Comparison of ENCODE assay signal across 28 cellular contexts in the genomic region with DNA sequence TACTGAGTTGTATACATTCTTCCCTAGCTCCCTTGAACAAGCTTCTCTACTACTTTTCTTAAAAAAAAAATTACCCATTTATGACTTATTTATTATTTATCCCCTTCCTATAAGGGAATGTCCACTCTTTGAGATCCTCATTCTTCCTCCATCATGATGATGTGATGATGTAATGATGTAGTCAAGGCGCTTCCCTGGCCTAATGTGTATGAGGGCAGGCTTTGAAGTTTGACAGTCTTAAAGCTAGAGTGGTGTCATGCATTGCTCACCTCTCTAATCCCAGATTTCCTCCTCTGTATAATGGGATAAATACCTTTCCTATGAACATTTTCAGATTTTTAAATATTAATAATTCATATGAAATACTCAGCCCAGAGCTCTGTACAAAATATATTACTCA.
"Had no signal": no experiment of that assay in that cellular context is flagged by ENCODE, and none has a peak within 500 bp of the region (broad histone marks: within the 10 kb centered on the region; RNA-seq: fewer than 3 reads in every experiment).

No MANE protein-coding gene starts in this region.

- H3K4me3 ChIP-seq: coronary artery, esophagus squamous epithelium, heart left ventricle had no signal

- DNase-seq: activated B cell treated with CpG ODN at 0.5 μM for 24 hours; activated CD4-positive, alpha-beta T cell treated with anti-CD3 and anti-CD28 coated beads for 48 hours; activated CD4-positive, alpha-beta T cell treated with anti-CD3 and anti-CD28 coated beads, Interleukin-2, amount 50 U/mL, for 1 hour; activated CD4-positive, alpha-beta T cell treated with anti-CD3 and anti-CD28 coated beads, Interleukin-2, amount 50 U/mL, for 48 hours; activated CD8-positive, alpha-beta memory T cell treated with anti-CD3 and anti-CD28 coated beads for 24 hours; activated CD8-positive, alpha-beta T cell treated with anti-CD3 and anti-CD28 coated beads for 36 hours; activated effector memory CD4-positive, alpha-beta T cell treated with Interleukin-2 at 50 U/mL for 16 hours; activated gamma-delta T cell treated with Interleukin-2 at 50 U/mL for 16 hours; activated naive CD4-positive, alpha-beta T cell treated with anti-CD3 and anti-CD28 coated beads, Interleukin-2, amount 50 U/mL, for 16 hours; activated naive CD4-positive, alpha-beta T cell treated with Interleukin-2 at 50 U/mL for 16 hours; activated T-cell treated with anti-CD3 and anti-CD28 coated beads, Interleukin-2, amount 50 U/mL, for 4 hours; amniotic stem cell; anterior cingulate cortex; brain microvascular endothelial cell; caudate nucleus; effector CD8-positive, alpha-beta T cell; esophagus squamous epithelium; glutamatergic neuron; heart left ventricle; T-helper 1 cell; T-helper 17 cell; T1000; WERI-Rb-1 had no signal

- H3K27ac ChIP-seq: brain microvascular endothelial cell, coronary artery, esophagus squamous epithelium, WERI-Rb-1 had no signal

- H3K9me3 ChIP-seq: esophagus squamous epithelium, heart left ventricle had no signal

- H3K27me3 Mint-ChIP-seq: activated B cell treated with CpG ODN at 0.5 μM for 24 hours; activated CD8-positive, alpha-beta T cell treated with anti-CD3 and anti-CD28 coated beads for 36 hours; activated naive CD8-positive, alpha-beta T cell; activated T-helper 17 cell treated with anti-CD3 and anti-CD28 coated beads, Interleukin-2, amount 50 U/mL, for 72 hours; T-helper 17 cell had no signal

- H3K27me3 ChIP-seq: brain microvascular endothelial cell, esophagus squamous epithelium, heart left ventricle had no signal

- H3K9me3 Mint-ChIP-seq: activated B cell treated with CpG ODN at 0.5 μM for 24 hours; activated CD8-positive, alpha-beta T cell treated with anti-CD3 and anti-CD28 coated beads for 36 hours; activated T-cell treated with anti-CD3 and anti-CD28 coated beads, Interleukin-2, amount 50 U/mL, for 4 hours; activated T-helper 17 cell treated with anti-CD3 and anti-CD28 coated beads, Interleukin-2, amount 50 U/mL, for 72 hours; T-helper 2 cell treated with Interferon-gamma antibody and Interleukin-4, amounts not matched to agents 5 μg/mL and 100 μg/mL, for 36 hours had no signal

- H3K4me3 Mint-ChIP-seq: activated CD8-positive, alpha-beta T cell treated with anti-CD3 and anti-CD28 coated beads for 36 hours; activated naive CD8-positive, alpha-beta T cell; activated T-cell treated with anti-CD3 and anti-CD28 coated beads, Interleukin-2, amount 50 U/mL, for 4 hours; activated T-helper 17 cell treated with anti-CD3 and anti-CD28 coated beads, Interleukin-2, amount 50 U/mL, for 72 hours; T-helper 17 cell had no signal

- ATAC-seq: activated CD4-positive, CD25-positive, alpha-beta regulatory T cell treated with anti-CD3 and anti-CD28 coated beads, Interleukin-2, amount 50 U/mL, for 24 hours; activated CD8-positive, alpha-beta T cell treated with anti-CD3 and anti-CD28 coated beads for 36 hours; activated T-cell treated with anti-CD3 and anti-CD28 coated beads, Interleukin-2, amount 50 U/mL, for 4 hours; activated T-helper 17 cell treated with anti-CD3 and anti-CD28 coated beads, Interleukin-2, amount 50 U/mL, for 72 hours; heart left ventricle; T-helper 17 cell had no signal

- H3K36me3 ChIP-seq: brain microvascular endothelial cell, esophagus squamous epithelium, heart left ventricle, WERI-Rb-1 had no signal

- H3K27ac Mint-ChIP-seq: activated CD8-positive, alpha-beta T cell treated with anti-CD3 and anti-CD28 coated beads for 36 hours; activated naive CD8-positive, alpha-beta T cell; activated T-helper 17 cell treated with anti-CD3 and anti-CD28 coated beads, Interleukin-2, amount 50 U/mL, for 72 hours; T-helper 17 cell; T-helper 2 cell treated with Interferon-gamma antibody and Interleukin-4, amounts not matched to agents 5 μg/mL and 100 μg/mL, for 36 hours had no signal
